ENCODE assay signal across 13 cellular contexts in the genomic region with DNA sequence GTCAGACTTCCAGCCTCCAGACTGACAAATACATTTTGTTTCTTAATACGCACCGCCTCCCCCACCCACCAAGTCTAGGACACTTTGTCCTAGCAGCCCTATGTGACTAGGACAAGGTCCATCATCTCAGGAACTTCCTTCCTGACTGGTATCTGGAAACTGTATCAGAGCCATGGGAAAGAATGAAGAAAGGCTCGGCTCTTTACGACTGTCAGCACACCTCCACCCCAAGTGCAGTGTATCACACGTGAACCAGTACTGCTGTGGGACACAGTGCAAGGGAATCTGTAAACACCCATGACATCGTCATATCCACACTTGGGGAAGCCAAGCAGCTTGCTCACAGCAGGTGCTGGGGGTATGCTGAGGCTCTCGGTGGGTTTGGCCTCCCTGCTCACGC. TPM values are rescaled to one million over a fixed set of nuclear protein-coding genes. Genes with fewer than 3 reads are reported as not detected.
"Had no signal": no experiment of that assay in that cellular context is flagged by ENCODE, and none has a peak within 500 bp of the region (broad histone marks: within the 10 kb centered on the region; RNA-seq: fewer than 3 reads in every experiment).

No MANE protein-coding gene starts in this region.

RNA-seq across cellular contexts. Expression of gene NUTM2G, which starts 13.0 kb away (rescaled TPM):
- total RNA-seq: stomach, subcutaneous adipose tissue, suprapubic skin, temporal lobe, thoracic aorta, thyroid gland, tibial nerve, transverse colon, upper lobe of left lung, ureter, urinary bladder, uterus, vagina had no signal
- polyA plus RNA-seq: stomach, urinary bladder had no signal
